ENCODE assay signal across 10 cellular contexts in genomic region chr16:81821422-81822128, GRCh38. TPM values are rescaled to one million over a fixed set of nuclear protein-coding genes. Genes with fewer than 3 reads are reported as not detected.
DNase-seq lines count a peak whose midpoint lies in the region; ATAC-seq and TF ChIP-seq lines count a peak whose summit lies in the region.
"Had no signal": no experiment of that assay in that cellular context is flagged by ENCODE, and none has a peak within 500 bp of the region (broad histone marks: within the 10 kb centered on the region; RNA-seq: fewer than 3 reads in every experiment).

No MANE protein-coding gene starts in this region.

- H3K27me3 Mint-ChIP-seq in activated CD8-positive, alpha-beta T cell treated with anti-CD3 and anti-CD28 coated beads for 36 hours, result peaks cover 2% of the 10 kb centered on the region
- peaks cover 2% of the 10 kb centered on the region for H3K27me3 Mint-ChIP-seq in activated CD8-positive, alpha-beta T cell treated with anti-CD3 and anti-CD28 coated beads, Interleukin-2, amount 10 ng/mL, durations not matched to agents 7 days and 5 days (ENCODE audit: low read depth)
- no peaks in the 10 kb centered on the region for H3K27me3 Mint-ChIP-seq in stimulated activated memory B cell treated with anti-CD40 and anti-IgM and Interleukin-4, amounts not matched to agents 10 μg/mL and 1 μg/mL and 100 μg/mL, for 72 hours
- H3K27me3 Mint-ChIP-seq in CD4-positive, alpha-beta memory T cell, result peaks cover 0 to 4% of the 10 kb centered on the region in 2 donors

- no peak overlapping the region for H3K27ac ChIP-seq in CD4-positive, alpha-beta memory T cell (ENCODE audit: low read depth, low read length)
- H3K27ac ChIP-seq in testis, result no peak overlapping the region
- H3K27ac ChIP-seq: KMS-11 had no signal

- 81 to 84% methylated on average over 10 of the region's 10 CpGs for WGBS in testis, 2 donors

- H3K27me3 ChIP-seq in CD4-positive, alpha-beta memory T cell (ENCODE audit: insufficient read depth, low read length), result no peaks in the 10 kb centered on the region
- no peaks in the 10 kb centered on the region for H3K27me3 ChIP-seq in testis

- H3K4me1 ChIP-seq in CD4-positive, alpha-beta memory T cell (ENCODE audit: insufficient read depth, low read length), result no peaks in the 10 kb centered on the region
- no peaks in the 10 kb centered on the region for H3K4me1 ChIP-seq in testis

- H3K27ac Mint-ChIP-seq in activated CD8-positive, alpha-beta T cell treated with anti-CD3 and anti-CD28 coated beads for 36 hours, result peak overlapping the region; percentile 6
- no peak overlapping the region for H3K27ac Mint-ChIP-seq in activated CD8-positive, alpha-beta T cell treated with anti-CD3 and anti-CD28 coated beads, Interleukin-2, amount 10 ng/mL, durations not matched to agents 7 days and 5 days
- peak overlapping the region; percentile 99 for H3K27ac Mint-ChIP-seq in stimulated activated memory B cell treated with anti-CD40 and anti-IgM and Interleukin-4, amounts not matched to agents 10 μg/mL and 1 μg/mL and 100 μg/mL, for 72 hours
- H3K27ac Mint-ChIP-seq in CD4-positive, alpha-beta memory T cell, result no peak overlapping the region

- H3K4me1 Mint-ChIP-seq in activated CD8-positive, alpha-beta T cell treated with anti-CD3 and anti-CD28 coated beads for 36 hours (ENCODE audit: low read depth), result peaks cover 12% of the 10 kb centered on the region
- H3K4me1 Mint-ChIP-seq in activated CD8-positive, alpha-beta T cell treated with anti-CD3 and anti-CD28 coated beads, Interleukin-2, amount 10 ng/mL, durations not matched to agents 7 days and 5 days (ENCODE audit: low read depth), result peaks cover 41% of the 10 kb centered on the region
- H3K4me1 Mint-ChIP-seq in stimulated activated memory B cell treated with anti-CD40 and anti-IgM and Interleukin-4, amounts not matched to agents 10 μg/mL and 1 μg/mL and 100 μg/mL, for 72 hours, result peaks cover 92% of the 10 kb centered on the region
- H3K4me1 Mint-ChIP-seq in CD4-positive, alpha-beta memory T cell, result peaks cover 0 to 10% (median 8%) of the 10 kb centered on the region in 4 donors

- CTCF ChIA-PET in activated CD8-positive, alpha-beta T cell treated with anti-CD3 and anti-CD28 coated beads for 36 hours (lab: Charles Lee), result interaction anchor here (2.2 kb wide), 1 partner anchor 52 kb away, joined by 6 read pairs; no protein-coding TSS in a partner anchor
- CTCF ChIA-PET in activated CD8-positive, alpha-beta T cell treated with anti-CD3 and anti-CD28 coated beads, Interleukin-2, amount 10 ng/mL, durations not matched to agents 7 days and 5 days (lab: Charles Lee), result no interaction called here
- CTCF ChIA-PET in CD4-positive, alpha-beta memory T cell (lab: Charles Lee; ENCODE audit: partially characterized antibody), result no interaction called here

- DNase-seq in activated CD8-positive, alpha-beta T cell treated with anti-CD3 and anti-CD28 coated beads for 36 hours, result no peak
- DNase-seq in activated CD8-positive, alpha-beta T cell treated with anti-CD3 and anti-CD28 coated beads, Interleukin-2, amount 10 ng/mL, durations not matched to agents 7 days and 5 days, result no peak
- DNase-seq in CD4-positive, alpha-beta memory T cell, result no peak
- DNase-seq in testis, result no peak
- DNase-seq in Ammon's horn (ENCODE audit: low spot score), result no peak
- DNase-seq: effector CD4-positive, alpha-beta T cell had no signal

- no peak for TF ChIP-seq CTCF in activated CD8-positive, alpha-beta T cell treated with anti-CD3 and anti-CD28 coated beads for 36 hours (IDR thresholded peaks at IDR 0.05)
- no peak for TF ChIP-seq CTCF in testis (IDR thresholded peaks at IDR 0.05)

- H3K36me3 ChIP-seq in CD4-positive, alpha-beta memory T cell (ENCODE audit: insufficient read depth, low read length), result no peaks in the 10 kb centered on the region
- H3K36me3 ChIP-seq in testis (ENCODE audit: low read depth, missing control alignments), result no peaks in the 10 kb centered on the region

- no peak overlapping the region for H3K4me3 ChIP-seq in CD4-positive, alpha-beta memory T cell (ENCODE audit: low read length in 2 of 2)
- no peak overlapping the region for H3K4me3 ChIP-seq in testis

- no peaks in the 10 kb centered on the region for H3K9me3 Mint-ChIP-seq in activated CD8-positive, alpha-beta T cell treated with anti-CD3 and anti-CD28 coated beads for 36 hours
- H3K9me3 Mint-ChIP-seq in activated CD8-positive, alpha-beta T cell treated with anti-CD3 and anti-CD28 coated beads, Interleukin-2, amount 10 ng/mL, durations not matched to agents 7 days and 5 days (ENCODE audit: insufficient read depth), result no peaks in the 10 kb centered on the region
- peaks cover 4% of the 10 kb centered on the region for H3K9me3 Mint-ChIP-seq in stimulated activated memory B cell treated with anti-CD40 and anti-IgM and Interleukin-4, amounts not matched to agents 10 μg/mL and 1 μg/mL and 100 μg/mL, for 72 hours
- no peaks in the 10 kb centered on the region for H3K9me3 Mint-ChIP-seq in CD4-positive, alpha-beta memory T cell

- TF ChIP-seq POLR2A in Raji (IDR thresholded peaks at IDR 0.05; ENCODE audit: insufficient read depth, low read depth, low read length), result peak; percentile 35
- no peak for TF ChIP-seq POLR2A in testis (IDR thresholded peaks at IDR 0.05)

- no peaks in the 10 kb centered on the region for H3K9me3 ChIP-seq in CD4-positive, alpha-beta memory T cell (ENCODE audit: control insufficient read depth in 1 of 2, low read length in 2 of 2)
- no peaks in the 10 kb centered on the region for H3K9me3 ChIP-seq in testis

- POLR2A ChIA-PET in activated CD8-positive, alpha-beta T cell treated with anti-CD3 and anti-CD28 coated beads for 36 hours (lab: Charles Lee), result no interaction called here
- POLR2A ChIA-PET in activated CD8-positive, alpha-beta T cell treated with anti-CD3 and anti-CD28 coated beads, Interleukin-2, amount 10 ng/mL, durations not matched to agents 7 days and 5 days (lab: Charles Lee), result no interaction called here
- POLR2A ChIA-PET in CD4-positive, alpha-beta memory T cell (lab: Charles Lee; ENCODE audit: partially characterized antibody), result no interaction called here

- intact Hi-C loops in activated CD8-positive, alpha-beta T cell treated with anti-CD3 and anti-CD28 coated beads for 36 hours (cut with micrococcal nuclease), result no loop called here
- intact Hi-C loops in CD4-positive, alpha-beta memory T cell (cut with micrococcal nuclease), result no loop called here
- intact Hi-C loops in testis (cut with DNase I; ENCODE audit: low total_unique reads), result no loop called here

- no peak overlapping the region for H3K4me3 Mint-ChIP-seq in activated CD8-positive, alpha-beta T cell treated with anti-CD3 and anti-CD28 coated beads for 36 hours
- no peak overlapping the region for H3K4me3 Mint-ChIP-seq in activated CD8-positive, alpha-beta T cell treated with anti-CD3 and anti-CD28 coated beads, Interleukin-2, amount 10 ng/mL, durations not matched to agents 7 days and 5 days
- H3K4me3 Mint-ChIP-seq in stimulated activated memory B cell treated with anti-CD40 and anti-IgM and Interleukin-4, amounts not matched to agents 10 μg/mL and 1 μg/mL and 100 μg/mL, for 72 hours, result peak overlapping the region; percentile 79
- H3K4me3 Mint-ChIP-seq in CD4-positive, alpha-beta memory T cell, result no peak overlapping the region

- no peak for ATAC-seq in activated CD8-positive, alpha-beta T cell treated with anti-CD3 and anti-CD28 coated beads for 36 hours
- no peak for ATAC-seq in activated CD8-positive, alpha-beta T cell treated with anti-CD3 and anti-CD28 coated beads, Interleukin-2, amount 10 ng/mL, durations not matched to agents 7 days and 5 days
- ATAC-seq in HG02884 (IDR thresholded peaks at IDR 0.05; ENCODE audit: unreplicated experiment), result peak; percentile 38
- peak; percentile 73 for ATAC-seq in stimulated activated memory B cell treated with anti-CD40 and anti-IgM and Interleukin-4, amounts not matched to agents 10 μg/mL and 1 μg/mL and 100 μg/mL, for 72 hours

- no peaks in the 10 kb centered on the region for H3K36me3 Mint-ChIP-seq in activated CD8-positive, alpha-beta T cell treated with anti-CD3 and anti-CD28 coated beads for 36 hours (ENCODE audit: low read depth)
- H3K36me3 Mint-ChIP-seq in activated CD8-positive, alpha-beta T cell treated with anti-CD3 and anti-CD28 coated beads, Interleukin-2, amount 10 ng/mL, durations not matched to agents 7 days and 5 days (ENCODE audit: low read depth), result no peaks in the 10 kb centered on the region
- H3K36me3 Mint-ChIP-seq in stimulated activated memory B cell treated with anti-CD40 and anti-IgM and Interleukin-4, amounts not matched to agents 10 μg/mL and 1 μg/mL and 100 μg/mL, for 72 hours, result peaks cover 45% of the 10 kb centered on the region
- H3K36me3 Mint-ChIP-seq in CD4-positive, alpha-beta memory T cell, result no peaks in the 10 kb centered on the region

RNA-seq across cellular contexts. Expression of gene PLCG2, which starts 42.5 kb away (rescaled TPM):
- 10 to 100 TPM; 12.7 to 13.7 TPM for total RNA-seq in activated CD8-positive, alpha-beta T cell treated with anti-CD3 and anti-CD28 coated beads for 36 hours
- total RNA-seq in activated CD8-positive, alpha-beta T cell treated with anti-CD3 and anti-CD28 coated beads, Interleukin-2, amount 10 ng/mL, durations not matched to agents 7 days and 5 days, result 10 to 100 TPM; 10.1 to 11.1 TPM
- 1 to 10 TPM; 2.3 to 2.4 TPM for total RNA-seq in CD4-positive, alpha-beta memory T cell
- polyA plus RNA-seq in CD4-positive, alpha-beta memory T cell, result 1 to 10 TPM in 1 of 2 donors, under 1 TPM in 1; 0.63 to 1.8 TPM
- total RNA-seq in testis, result 10 to 100 TPM in 1 of 2 donors, 1 to 10 TPM in 1; 8.0 to 11.3 TPM
- polyA plus RNA-seq in testis (ENCODE audit: insufficient read depth, low read depth, low replicate concordance), result 6.8 TPM

Comparison
In these comparisons a context has a peak if more than half of its experiments do, and no peak if none do; other contexts are left out.
1. H3K27ac Mint-ChIP-seq: peak in activated CD8-positive, alpha-beta T cell treated with anti-CD3 and anti-CD28 coated beads for 36 hours (single experiment) and stimulated activated memory B cell treated with anti-CD40 and anti-IgM and Interleukin-4, amounts not matched to agents 10 μg/mL and 1 μg/mL and 100 μg/mL, for 72 hours (single experiment); none in activated CD8-positive, alpha-beta T cell treated with anti-CD3 and anti-CD28 coated beads, Interleukin-2, amount 10 ng/mL, durations not matched to agents 7 days and 5 days (single experiment) and CD4-positive, alpha-beta memory T cell (0 of 7).
2. ATAC-seq: peak in HG02884 (single experiment) and stimulated activated memory B cell treated with anti-CD40 and anti-IgM and Interleukin-4, amounts not matched to agents 10 μg/mL and 1 μg/mL and 100 μg/mL, for 72 hours (single experiment); none in activated CD8-positive, alpha-beta T cell treated with anti-CD3 and anti-CD28 coated beads for 36 hours (single experiment) and activated CD8-positive, alpha-beta T cell treated with anti-CD3 and anti-CD28 coated beads, Interleukin-2, amount 10 ng/mL, durations not matched to agents 7 days and 5 days (single experiment).